In genomic region chr3:13835246-13835645, GRCh38 we compare ENCODE assay signal across 7 cellular contexts. TPM values are rescaled to one million over a fixed set of nuclear protein-coding genes. Genes with fewer than 3 reads are reported as not detected.
"Had no signal": no experiment of that assay in that cellular context is flagged by ENCODE, and none has a peak within 500 bp of the region (broad histone marks: within the 10 kb centered on the region; RNA-seq: fewer than 3 reads in every experiment).

No MANE protein-coding gene starts in this region.

- H3K4me3 ChIP-seq: GM23248 had no signal

- FAIRE-seq: H54, HTR-8/SVneo had no signal

- DNase-seq: GM23248, GOT3, H9, HCEC 1CT had no signal

- H3K27ac ChIP-seq: GM23248 had no signal

- H2AFZ ChIP-seq: GM23248 had no signal

- H3K9ac ChIP-seq: GM23248 had no signal

RNA-seq across cellular contexts. Expression of gene WNT7A, which starts 44.6 kb away (rescaled TPM):
- total RNA-seq: GM23248, H9, HT-29 had no signal
- polyA plus RNA-seq: GM23248 had no signal
